In the genomic region with DNA sequence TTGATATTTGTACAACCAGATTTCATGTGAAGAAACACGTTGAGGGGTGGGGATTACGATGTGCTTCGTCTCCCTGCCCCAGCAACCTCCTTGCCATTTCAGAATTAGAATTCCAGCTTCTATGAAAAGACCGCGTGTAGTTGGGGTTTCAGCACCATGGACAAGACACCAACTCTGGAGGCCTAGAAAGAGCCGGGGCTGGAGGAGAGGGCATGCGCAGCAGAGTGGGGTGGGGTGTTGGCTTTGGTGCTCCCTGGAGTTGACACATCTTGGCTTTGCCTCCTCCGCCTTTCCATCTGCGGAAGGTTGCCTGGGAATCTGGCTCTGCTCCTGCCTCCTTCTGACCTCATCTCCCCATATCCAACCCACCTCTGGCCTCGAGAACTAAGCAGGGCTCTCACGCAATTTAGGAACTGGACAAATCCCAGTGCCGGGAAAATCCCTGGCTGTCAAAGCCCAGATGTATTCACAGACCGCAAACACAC, we compare ENCODE assay signal across 9 cellular contexts. TPM values are rescaled to one million over a fixed set of nuclear protein-coding genes. Genes with fewer than 3 reads are reported as not detected.
A peak's percentile ranks its signal among the peaks of the same experiment; 100 is the strongest.
DNase-seq lines count a peak whose midpoint lies in the region; ATAC-seq and TF ChIP-seq lines count a peak whose summit lies in the region.
"Had no signal": no experiment of that assay in that cellular context is flagged by ENCODE, and none has a peak within 500 bp of the region (broad histone marks: within the 10 kb centered on the region; RNA-seq: fewer than 3 reads in every experiment).

No MANE protein-coding gene starts in this region.

- no peak overlapping the region for H3K27ac ChIP-seq in psoas muscle
- H3K27ac ChIP-seq: neutrophil had no signal

- no peaks in the 10 kb centered on the region for H3K36me3 Mint-ChIP-seq in activated CD8-positive, alpha-beta memory T cell treated with anti-CD3 and anti-CD28 coated beads, Interleukin-2, amount 10 ng/mL, durations not matched to agents 7 days and 5 days

- intact Hi-C loops in psoas muscle (cut with DNase I), result no loop called here

- DNase-seq in H4 (ENCODE audit: low spot score) (peak; percentile 25), RPMI8226 (peak; percentile 65), fibroblast of villous mesenchyme (ENCODE audit: low read depth) (peak; percentile 66), psoas muscle (peak; percentile 82 to 89), Ammon's horn (ENCODE audit: low spot score) (no peak)
- no peak for DNase-seq in activated CD8-positive, alpha-beta memory T cell treated with anti-CD3 and anti-CD28 coated beads, Interleukin-2, amount 10 ng/mL, durations not matched to agents 7 days and 5 days

- WGBS in psoas muscle, 3 donors, result 8 to 18% (median 9%) methylated on average over 13 of the region's 13 CpGs

- ATAC-seq in psoas muscle, result peak; percentile 30 to 77 (median 62)
- no peak for ATAC-seq in activated CD8-positive, alpha-beta memory T cell treated with anti-CD3 and anti-CD28 coated beads, Interleukin-2, amount 10 ng/mL, durations not matched to agents 7 days and 5 days
- ATAC-seq in HG03097 (IDR thresholded peaks at IDR 0.05; ENCODE audit: low FRiP score, unreplicated experiment), result no peak
- no peak for ATAC-seq in HG03045 (IDR thresholded peaks at IDR 0.05; ENCODE audit: unreplicated experiment)

- CTCF ChIA-PET in activated CD8-positive, alpha-beta memory T cell treated with anti-CD3 and anti-CD28 coated beads, Interleukin-2, amount 10 ng/mL, durations not matched to agents 7 days and 5 days (lab: Charles Lee), result interaction anchor here (1.2 to 2.1 kb wide), 2 partner anchors 14 to 28 kb away, joined by 4 to 5 read pairs; no protein-coding TSS in a partner anchor

- H3K4me3 ChIP-seq in fibroblast of villous mesenchyme (ENCODE audit: low read depth, low read length) (no peak overlapping the region), psoas muscle (no peak overlapping the region)

- H3K27me3 ChIP-seq in psoas muscle (ENCODE audit: insufficient read depth in 3 of 3, low read length in 2 of 3), result peaks cover 0 to 6% (median 0%) of the 10 kb centered on the region in 3 donors

- TF ChIP-seq CTCF in fibroblast of villous mesenchyme (IDR thresholded peaks at IDR 0.05; ENCODE audit: insufficient read depth, low read depth, low read length) (no peak), psoas muscle (IDR thresholded peaks at IDR 0.05) (no peak)

- peaks cover 3% of the 10 kb centered on the region for H3K27me3 Mint-ChIP-seq in activated CD8-positive, alpha-beta memory T cell treated with anti-CD3 and anti-CD28 coated beads, Interleukin-2, amount 10 ng/mL, durations not matched to agents 7 days and 5 days

- H3K9me3 Mint-ChIP-seq in activated CD8-positive, alpha-beta memory T cell treated with anti-CD3 and anti-CD28 coated beads, Interleukin-2, amount 10 ng/mL, durations not matched to agents 7 days and 5 days (ENCODE audit: low read depth), result no peaks in the 10 kb centered on the region

- no peaks in the 10 kb centered on the region for H3K4me1 Mint-ChIP-seq in activated CD8-positive, alpha-beta memory T cell treated with anti-CD3 and anti-CD28 coated beads, Interleukin-2, amount 10 ng/mL, durations not matched to agents 7 days and 5 days

- H3K4me1 ChIP-seq in psoas muscle, result no peaks in the 10 kb centered on the region

- H3K4me3 Mint-ChIP-seq in activated CD8-positive, alpha-beta memory T cell treated with anti-CD3 and anti-CD28 coated beads, Interleukin-2, amount 10 ng/mL, durations not matched to agents 7 days and 5 days, result no peak overlapping the region

- H3K9me3 ChIP-seq in psoas muscle, result no peaks in the 10 kb centered on the region
- H3K9me3 ChIP-seq: neutrophil had no signal

- no peaks in the 10 kb centered on the region for H3K36me3 ChIP-seq in psoas muscle (ENCODE audit: insufficient read depth in 1 of 2, low read depth in 1 of 2)
- H3K36me3 ChIP-seq: neutrophil had no signal

- H3K27ac Mint-ChIP-seq in activated CD8-positive, alpha-beta memory T cell treated with anti-CD3 and anti-CD28 coated beads, Interleukin-2, amount 10 ng/mL, durations not matched to agents 7 days and 5 days, result no peak overlapping the region

RNA-seq across cellular contexts. Expression of gene HTR6, which starts 11.8 kb away (rescaled TPM):
- not detected in 2 replicates for total RNA-seq in H4 (2014; rRNA removed; shearing (Covaris generic))
- total RNA-seq in fibroblast of villous mesenchyme, result not detected in 2 replicates
- not detected for total RNA-seq in psoas muscle
- not detected for polyA plus RNA-seq in psoas muscle
- not detected for total RNA-seq in activated CD8-positive, alpha-beta memory T cell treated with anti-CD3 and anti-CD28 coated beads, Interleukin-2, amount 10 ng/mL, durations not matched to agents 7 days and 5 days

RNA-seq across cellular contexts. Expression of gene NBL1, which starts 32.4 kb away (rescaled TPM):
- total RNA-seq in H4 (2014; rRNA removed; shearing (Covaris generic)), result 34.2 and 53.1 TPM in 2 replicates
- total RNA-seq in fibroblast of villous mesenchyme (61.3 and 90.5 TPM in 2 replicates), psoas muscle (10 to 100 TPM; 11.8 to 22.8 (median 16.0) TPM)
- polyA plus RNA-seq in psoas muscle, result 10 to 100 TPM; 12.4 to 15.1 (median 13.0) TPM
- 10 to 100 TPM; 39.4 to 49.8 TPM for total RNA-seq in activated CD8-positive, alpha-beta memory T cell treated with anti-CD3 and anti-CD28 coated beads, Interleukin-2, amount 10 ng/mL, durations not matched to agents 7 days and 5 days

Comparison
In these comparisons a context has a peak if more than half of its experiments do, and no peak if none do; other contexts are left out.
1. DNase-seq: peak in H4 (single experiment), RPMI8226 (single experiment), fibroblast of villous mesenchyme (single experiment) and psoas muscle (2 of 2); none in activated CD8-positive, alpha-beta memory T cell treated with anti-CD3 and anti-CD28 coated beads, Interleukin-2, amount 10 ng/mL, durations not matched to agents 7 days and 5 days (single experiment) and Ammon's horn (single experiment).
2. ATAC-seq: peak in psoas muscle (4 of 4); none in activated CD8-positive, alpha-beta memory T cell treated with anti-CD3 and anti-CD28 coated beads, Interleukin-2, amount 10 ng/mL, durations not matched to agents 7 days and 5 days (single experiment), HG03097 (single experiment) and HG03045 (single experiment).